Comparison of ENCODE assay signal across 4 cellular contexts in the genomic region with DNA sequence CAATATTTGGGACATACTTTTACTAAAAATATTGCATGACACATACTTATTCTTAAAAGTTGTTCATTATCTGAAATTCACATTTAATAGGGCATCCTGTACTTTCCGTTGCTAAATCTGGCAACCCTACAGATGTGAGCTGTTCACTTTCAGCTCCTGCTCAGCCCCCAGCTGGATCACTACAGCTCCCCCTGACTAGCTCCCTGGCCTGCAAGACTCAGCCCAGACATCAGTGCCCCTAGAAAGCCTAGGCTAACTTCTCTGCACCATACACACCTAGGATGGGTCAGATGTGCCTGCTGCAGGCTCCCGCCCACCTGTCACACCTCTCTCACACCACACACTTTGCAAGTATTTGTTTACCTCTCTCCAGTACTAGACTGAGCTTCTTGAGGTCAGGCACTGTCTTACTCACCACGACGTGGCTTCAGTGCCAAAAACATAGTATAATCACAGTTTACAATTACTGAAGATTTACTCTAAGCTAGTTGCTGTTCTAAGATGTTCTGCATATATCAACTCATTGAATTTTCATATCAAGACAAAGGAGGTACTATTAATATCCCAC. TPM values are rescaled to one million over a fixed set of nuclear protein-coding genes. Genes with fewer than 3 reads are reported as not detected.
"Had no signal": no experiment of that assay in that cellular context is flagged by ENCODE, and none has a peak within 500 bp of the region (broad histone marks: within the 10 kb centered on the region; RNA-seq: fewer than 3 reads in every experiment).

No MANE protein-coding gene starts in this region.

RNA-seq across cellular contexts. Expression of a gene that starts 55.9 kb away (rescaled TPM):
- total RNA-seq: activated naive CD8-positive, alpha-beta T cell treated with anti-CD3 and anti-CD28 coated beads, Interleukin-2, amount 10 ng/mL, durations not matched to agents 7 days and 5 days; activated T-helper 1 cell treated with anti-CD3 and anti-CD28 coated beads, Interleukin-12 subunit alpha, Interleukin-12 subunit beta, Interleukin-2, Interleukin-4 antibody, amounts not matched to agents 30 ng/mL and 10 ng/mL and 1 ng/mL, durations not matched to agents 14 hours and 24 hours and 36 hours; T-helper 1 cell treated with Interleukin-12 subunit alpha and Interleukin-12 subunit beta and Interleukin-4 antibody, amounts not matched to agents 30 ng/mL and 1 ng/mL, for 36 hours had no signal
- polyA plus RNA-seq: smooth muscle cell had no signal
